ENCODE assay signal across 8 cellular contexts in genomic region chr2:85243101-85244072, GRCh38.
DNase-seq lines count a peak whose midpoint lies in the region; ATAC-seq and TF ChIP-seq lines count a peak whose summit lies in the region.

No MANE protein-coding gene starts in this region.

- peak; percentile 39 to 61 for TF ChIP-seq CTCF in Caco-2 (IDR thresholded peaks at IDR 0.05; ENCODE audit: insufficient read depth in 1 of 2, low read depth in 1 of 2, low read length in 1 of 2, severe bottlenecking in 1 of 2, unreplicated experiment in 1 of 2)
- TF ChIP-seq CTCF in heart right ventricle (IDR thresholded peaks at IDR 0.05), result peak; percentile 17 to 70 (median 59)

- no peaks in the 10 kb centered on the region for H3K9me3 Mint-ChIP-seq in Caco-2 (ENCODE audit: unreplicated experiment)

- DNase-seq in Caco-2 (peak; percentile 50 to 68), HuH-7 (ENCODE audit: low spot score) (peak; percentile 90), heart right ventricle (peak; percentile 62 to 66)
- DNase-seq in activated CD4-positive, alpha-beta T cell treated with anti-CD3 and anti-CD28 coated beads, Interleukin-2, amount 50 U/mL, for 48 hours, result peak; percentile 18 to 46
- peak in 2 of 3 donors; percentile 4 to 16 for DNase-seq in stimulated activated CD4-positive, alpha-beta T cell treated with anti-CD3 and anti-CD28 coated beads, Interleukin-12 subunit alpha, Interleukin-12 subunit beta, amount 100 ng/mL, for 48 hours (ENCODE audit: low read depth in 2 of 3, low spot score in 1 of 3)

- H3K36me3 ChIP-seq in Caco-2 (ENCODE audit: control insufficient read depth, insufficient read depth, low read length) (no peaks in the 10 kb centered on the region), heart right ventricle (no peaks in the 10 kb centered on the region)

- H3K27ac Mint-ChIP-seq in Caco-2 (ENCODE audit: unreplicated experiment), result no peak overlapping the region

- H3K4me1 Mint-ChIP-seq in Caco-2 (ENCODE audit: low read depth, unreplicated experiment), result peaks cover 16% of the 10 kb centered on the region

- no peaks in the 10 kb centered on the region for H3K27me3 Mint-ChIP-seq in Caco-2 (ENCODE audit: insufficient read depth, unreplicated experiment)

- H3K36me3 Mint-ChIP-seq in Caco-2 (ENCODE audit: insufficient read depth, unreplicated experiment), result no peaks in the 10 kb centered on the region

- peak in 7 of 8 donors; percentile 30 to 73 (median 52) for ATAC-seq in heart right ventricle
- no peak for ATAC-seq in HG03520 (IDR thresholded peaks at IDR 0.05; ENCODE audit: unreplicated experiment)
- no peak for ATAC-seq in HG02938 (IDR thresholded peaks at IDR 0.05; ENCODE audit: unreplicated experiment)
- ATAC-seq in HG02870 (IDR thresholded peaks at IDR 0.05; ENCODE audit: unreplicated experiment), result no peak

- POLR2A ChIA-PET in Caco-2 (lab: Charles Lee), result interaction anchor here (0.6 kb wide), 1 partner anchor 9 kb away, joined by 3 read pairs; no protein-coding TSS in a partner anchor

- peaks cover under 1% of the 10 kb centered on the region; the same call in 1 of the 2 replicates for H3K4me1 ChIP-seq in Caco-2
- H3K4me1 ChIP-seq in heart right ventricle, result peaks cover 7 to 91% (median 55%) of the 10 kb centered on the region in 9 donors

- no TSS peak for BruUV-seq in Caco-2 (replicated peaks; lab: Mats Ljungman, UMichigan)

- H3K9me3 ChIP-seq in Caco-2 (no peaks in the 10 kb centered on the region), heart right ventricle (no peaks in the 10 kb centered on the region)

- H3K4me3 ChIP-seq in Caco-2 (ENCODE audit: low read depth, low read length) (no peak overlapping the region), heart right ventricle (no peak overlapping the region)

- CTCF ChIA-PET in Caco-2 (lab: Charles Lee), result interaction anchor here (1.0 to 1.5 kb wide), 4 partner anchors 16 to 110 kb away, joined by 3 to 5 read pairs (median 4); partner anchors contain the start of gene TCF7L1

- H3K27me3 ChIP-seq in Caco-2 (replicated peaks; ENCODE audit: control insufficient read depth, insufficient read depth, low read length), result no peaks in the 10 kb centered on the region
- no peaks in the 10 kb centered on the region for H3K27me3 ChIP-seq in heart right ventricle

- no peak overlapping the region for H3K27ac ChIP-seq in heart right ventricle

- H3K4me3 Mint-ChIP-seq in Caco-2 (ENCODE audit: unreplicated experiment), result no peak overlapping the region

- WGBS in heart right ventricle, 2 donors, result 71 to 80% methylated on average over 24 of the region's 24 CpGs

- intact Hi-C loops in Caco-2 (cut with micrococcal nuclease; ENCODE audit: unreplicated experiment) (loop anchor here (1.0 kb wide), 1 partner anchor 110 kb away; the partner anchor contains the start of gene TCF7L1), heart right ventricle (cut with DNase I) (loop anchor here in 6 of 10 donors (2.0 to 5.0 kb wide), 4 partner anchors 44 to 111 kb away; partner anchors contain the start of gene TCF7L1 (in 6 of the 6))

Comparison
In these comparisons a context has a peak if more than half of its experiments do, and no peak if none do; other contexts are left out.
1. DNase-seq: peak in every context shown above with its lines; median percentile 90 in HuH-7; 64 in heart right ventricle; 59 in Caco-2; 32 in activated CD4-positive, alpha-beta T cell treated with anti-CD3 and anti-CD28 coated beads, Interleukin-2, amount 50 U/mL, for 48 hours; 10 in stimulated activated CD4-positive, alpha-beta T cell treated with anti-CD3 and anti-CD28 coated beads, Interleukin-12 subunit alpha, Interleukin-12 subunit beta, amount 100 ng/mL, for 48 hours.
2. ATAC-seq: peak in heart right ventricle (7 of 8); none in HG03520 (single experiment), HG02938 (single experiment) and HG02870 (single experiment).